10 cellular contexts compared by ENCODE assay signal in genomic region chr10:69383485-69384089, GRCh38. TPM values are rescaled to one million over a fixed set of nuclear protein-coding genes. Genes with fewer than 3 reads are reported as not detected.
DNase-seq lines count a peak whose midpoint lies in the region; ATAC-seq and TF ChIP-seq lines count a peak whose summit lies in the region.
"Had no signal": no experiment of that assay in that cellular context is flagged by ENCODE, and none has a peak within 500 bp of the region (broad histone marks: within the 10 kb centered on the region; RNA-seq: fewer than 3 reads in every experiment).

No MANE protein-coding gene starts in this region.

- 0 out of 2 replicates have a peak, but pooled peaks cover 3% of the 10 kb centered on the region for H4K20me1 ChIP-seq in GM23248 (ENCODE audit: insufficient read depth)

- no peak for TF ChIP-seq CTCF in VCaP (conservative IDR thresholded peaks at IDR 0.05)
- TF ChIP-seq CTCF in heart left ventricle (IDR thresholded peaks at IDR 0.05): peak in 5 of 12 donors; percentile 5 to 34 (median 14)

- peaks cover 12% of the 10 kb centered on the region; the same call in 1 of the 2 replicates for H3K79me2 ChIP-seq in GM23248 (ENCODE audit: insufficient read depth)

- H3K4me2 ChIP-seq in GM23248 (ENCODE audit: unreplicated experiment): peak overlapping the region; percentile 46

- no peaks in the 10 kb centered on the region for H3K9me2 ChIP-seq in GM23248 (ENCODE audit: insufficient read depth)

- H3F3A ChIP-seq in GM23248 (ENCODE audit: insufficient read depth): peaks cover 34% of the 10 kb centered on the region

- H3K4me1 ChIP-seq in GM23248 (ENCODE audit: insufficient read depth) (peaks cover 24% of the 10 kb centered on the region), heart left ventricle (peaks cover 0 to 28% (median 11%) of the 10 kb centered on the region in 12 donors)

- no peaks in the 10 kb centered on the region for H3K27me3 ChIP-seq in GM23248 (replicated peaks; ENCODE audit: insufficient read depth)
- H3K27me3 ChIP-seq in heart left ventricle: no peaks in the 10 kb centered on the region

- peaks cover 40% of the 10 kb centered on the region for H3K36me3 ChIP-seq in GM23248 (ENCODE audit: low read depth)
- peaks cover 14 to 100% (median 94%) of the 10 kb centered on the region in 9 donors for H3K36me3 ChIP-seq in heart left ventricle

- H3K27ac ChIP-seq in GM23248 (peak overlapping the region; percentile 89), VCaP (peak overlapping the region; percentile 88), heart left ventricle (peak overlapping the region in 5 of 12 donors; percentile 1 to 20 (median 15)), skin epidermis (peak overlapping the region in 15 of 21 experiments; percentile 1 to 78 (median 47))

- DNase-seq in GM23248 (peak; percentile 93), heart left ventricle (peak; percentile 43 to 75 (median 65)), NCI-H2029 (lab: John Stamatoyannopoulos, UW) (no peak), dedifferentiated amniotic fluid mesenchymal stem cell (ENCODE audit: extremely low spot score) (no peak)
- DNase-seq: NCI-H2029 treated with DMSO at 0.1 percent for 48 hours; stimulated activated CD4-positive, alpha-beta T cell treated with anti-CD3 and anti-CD28 coated beads, Interleukin-4, amount 100 ng/mL, for 4 hours had no signal

- in situ Hi-C loops in GM23248 (cut with MboI): no loop called here

- ATAC-seq in heart left ventricle: peak; percentile 59 to 87 (median 78)
- no peak for ATAC-seq in HG03432 (IDR thresholded peaks at IDR 0.05; ENCODE audit: unreplicated experiment)
- ATAC-seq in GM21717 (IDR thresholded peaks at IDR 0.05; ENCODE audit: unreplicated experiment): no peak

- no peak overlapping the region for H2AFZ ChIP-seq in GM23248

- no peak for TF ChIP-seq POLR2A in heart left ventricle (IDR thresholded peaks at IDR 0.05)

- intact Hi-C loops in heart left ventricle (cut with DNase I): no loop called here

- WGBS in GM23248 (ENCODE audit: low coverage in 1 of 2, low lambda C conversion rate in 2 of 2, missing lambda C conversion rate in 2 of 2), 2 experiments: 14 to 18% methylated on average over 4 of the region's 4 CpGs
- 49 to 57% (median 53%) methylated on average over 4 of the region's 4 CpGs for WGBS in heart left ventricle, 4 donors

- peak overlapping the region; percentile 54; the same call in 1 of the 2 replicates for H3K9ac ChIP-seq in GM23248

- H3K9me3 ChIP-seq in GM23248 (ENCODE audit: low read depth) (no peaks in the 10 kb centered on the region), heart left ventricle (no peaks in the 10 kb centered on the region)

- H3K4me3 ChIP-seq in GM23248 (0 out of 2 replicates have a peak overlapping the region, but pooled peaks have one; percentile 7), heart left ventricle (no peak overlapping the region), skin epidermis (no peak overlapping the region)

RNA-seq across cellular contexts. Expression of gene TACR2, which starts 33.1 kb away (rescaled TPM):
- 0.54 TPM in 1 of 2 replicates, not detected in the other for total RNA-seq in GM23248 (2014; rRNA removed; shearing (Covaris generic))
- polyA plus RNA-seq in GM23248 (2016; fragmentation: Nextera tagmentation; extraction: Ambion mirVana) (0.24 and 0.25 TPM in 2 replicates), heart left ventricle (under 1 TPM; 0.11 to 0.15 TPM)
- under 1 TPM in 4 of 9 donors, not detected in 5; 0.22 to 0.39 (median 0.29) TPM for total RNA-seq in heart left ventricle

Comparison
In these comparisons a context has a peak if more than half of its experiments do, and no peak if none do; other contexts are left out.
1. DNase-seq: peak in GM23248 (single experiment) and heart left ventricle (5 of 5); none in NCI-H2029 (single experiment) and dedifferentiated amniotic fluid mesenchymal stem cell (single experiment).
2. ATAC-seq: peak in heart left ventricle (4 of 4); none in HG03432 (single experiment) and GM21717 (single experiment).